Comparison of ENCODE assay signal across 8 cellular contexts in the genomic region with DNA sequence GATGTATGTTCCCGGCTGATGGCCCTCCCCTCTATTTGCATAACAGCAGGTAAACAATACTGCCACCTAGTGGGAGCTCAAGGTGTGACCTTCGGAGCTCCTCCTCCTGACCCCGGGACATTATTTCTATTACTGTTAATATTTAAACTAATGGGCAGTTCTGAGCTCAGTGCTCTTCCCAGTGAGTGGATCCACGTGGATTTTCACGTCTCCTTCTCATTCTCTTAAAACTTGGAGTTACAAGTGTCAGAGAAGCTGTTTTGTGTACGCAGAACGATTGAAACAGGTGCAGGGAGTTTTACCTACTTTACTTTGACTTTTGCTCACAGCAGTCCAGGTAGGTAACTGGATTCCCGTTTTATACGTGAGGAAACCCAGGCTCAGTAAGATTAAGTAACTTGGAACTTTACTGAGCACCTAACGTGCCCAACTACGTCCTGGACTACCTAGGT.
DNase-seq lines count a peak whose midpoint lies in the region; ATAC-seq, FAIRE-seq and TF ChIP-seq lines count a peak whose summit lies in the region.

No MANE protein-coding gene starts in this region.

- H3K27me3 ChIP-seq in CD4-positive, alpha-beta T cell (ENCODE audit: control insufficient read depth, insufficient read depth, low read length), result no peaks in the 10 kb centered on the region
- H3K27me3 ChIP-seq in HCT116 (ENCODE audit: insufficient read depth, low read length) (no peaks in the 10 kb centered on the region), PC-9 (ENCODE audit: insufficient read depth, low read depth) (no peaks in the 10 kb centered on the region), pancreas (no peaks in the 10 kb centered on the region)

- H3K36me3 ChIP-seq in HCT116 (ENCODE audit: control insufficient read depth in 1 of 2, insufficient read depth in 2 of 2, low read length in 2 of 2) (no peaks in the 10 kb centered on the region), PC-9 (ENCODE audit: low read depth) (no peaks in the 10 kb centered on the region), pancreas (no peaks in the 10 kb centered on the region)

- no peak for FAIRE-seq in pancreas (lab: Jason Lieb, UNC)

- TF ChIP-seq CTCF in CD4-positive, alpha-beta T cell (IDR thresholded peaks at IDR 0.05), result peak; percentile 89
- peak; percentile 75 to 80 (median 78) for TF ChIP-seq CTCF in HCT116 (IDR thresholded peaks at IDR 0.05 in 2 of 3, conservative IDR thresholded peaks at IDR 0.05 in 1 of 3; ENCODE audit: borderline replicate concordance in 1 of 3, insufficient read depth in 1 of 3, low read depth in 2 of 3, low read length in 2 of 3)
- TF ChIP-seq CTCF in PC-9 (conservative IDR thresholded peaks at IDR 0.05), result peak; percentile 97
- TF ChIP-seq CTCF in fibroblast of the aortic adventitia (IDR thresholded peaks at IDR 0.05; ENCODE audit: insufficient read depth, low read length), result peak; percentile 80
- TF ChIP-seq CTCF in pancreas (IDR thresholded peaks at IDR 0.05), result peak; percentile 54 to 75 (median 67)

- H3K79me2 ChIP-seq in HCT116 (ENCODE audit: insufficient read depth, low read length), result no peaks in the 10 kb centered on the region
- H3K79me2 ChIP-seq in PC-9 (ENCODE audit: low read depth), result peaks cover 20% of the 10 kb centered on the region

- no peaks in the 10 kb centered on the region for H3K9me3 Mint-ChIP-seq in CD4-positive, alpha-beta T cell
- no peaks in the 10 kb centered on the region for H3K9me3 Mint-ChIP-seq in activated T-cell treated with anti-CD3 and anti-CD28 coated beads, Interleukin-2, amount 50 U/mL, for 24 hours

- H4K20me1 ChIP-seq in HCT116 (ENCODE audit: insufficient read depth), result no peaks in the 10 kb centered on the region
- H4K20me1 ChIP-seq in PC-9 (ENCODE audit: insufficient read depth), result peaks cover 14% of the 10 kb centered on the region; the same call in 1 of the 2 replicates

- no TSS peak for BruUV-seq in HCT116 (replicated peaks; lab: Mats Ljungman, UMichigan)
- BruUV-seq in PC-9 (replicated peaks; lab: Mats Ljungman, UMichigan), result no TSS peak

- ATAC-seq in CD4-positive, alpha-beta T cell (ENCODE audit: poor library complexity), result peak; percentile 90
- ATAC-seq in HCT116, result peak; percentile 97
- ATAC-seq in pancreas, result peak; percentile 89 to 98 (median 94)

- TF ChIP-seq POLR2A in HCT116 (IDR thresholded peaks at IDR 0.05; ENCODE audit: borderline replicate concordance, extremely low read depth, insufficient read depth, insufficient read length), result no peak

- H3K27me3 Mint-ChIP-seq in CD4-positive, alpha-beta T cell, result no peaks in the 10 kb centered on the region
- H3K27me3 Mint-ChIP-seq in activated T-cell treated with anti-CD3 and anti-CD28 coated beads, Interleukin-2, amount 50 U/mL, for 24 hours, result no peaks in the 10 kb centered on the region

- H3F3A ChIP-seq in PC-9 (ENCODE audit: insufficient read depth, low read depth), result no peaks in the 10 kb centered on the region

- H3K4me1 Mint-ChIP-seq in CD4-positive, alpha-beta T cell (ENCODE audit: low read depth), result peaks cover 6% of the 10 kb centered on the region
- H3K4me1 Mint-ChIP-seq in activated T-cell treated with anti-CD3 and anti-CD28 coated beads, Interleukin-2, amount 50 U/mL, for 24 hours (ENCODE audit: low read depth), result peaks cover 5% of the 10 kb centered on the region

- H3K9me2 ChIP-seq in HCT116 (ENCODE audit: insufficient read depth) (no peaks in the 10 kb centered on the region), PC-9 (ENCODE audit: insufficient read depth) (no peaks in the 10 kb centered on the region; the same call in 1 of the 2 replicates)

- intact Hi-C loops in CD4-positive, alpha-beta T cell (cut with DNase I, micrococcal nuclease), result loop anchor here (1.0 to 5.0 kb wide), 5 partner anchors 135 to 798 kb away; no protein-coding TSS in a partner anchor
- intact Hi-C loops in HCT116 (cut with micrococcal nuclease), result loop anchor here (1.0 kb wide), 2 partner anchors 134 to 158 kb away; no protein-coding TSS in a partner anchor
- intact Hi-C loops in PC-9 (cut with micrococcal nuclease; ENCODE audit: unreplicated experiment), result loop anchor here (1.0 to 2.0 kb wide), 3 partner anchors 134 to 798 kb away; no protein-coding TSS in a partner anchor
- intact Hi-C loops in pancreas (cut with DNase I), result loop anchor here in 2 of 3 donors (5.0 to 10.0 kb wide), 3 partner anchors 126 to 156 kb away; a partner anchor contains a TSS

- POLR2A ChIA-PET in CD4-positive, alpha-beta T cell (lab: Charles Lee), result interaction anchor here (2.6 kb wide), 1 partner anchor 128 kb away, joined by 18 read pairs; a partner anchor contains a TSS
- POLR2A ChIA-PET in HCT116 (lab: Charles Lee), result no interaction called here
- POLR2A ChIA-PET in PC-9 (lab: Charles Lee; ENCODE audit: unreplicated experiment), result interaction anchor here (0.7 kb wide), 2 partner anchors 160 to 683 kb away, joined by 3 to 8 read pairs; no protein-coding TSS in a partner anchor

- RAD21 ChIA-PET in HCT116 (lab: Charles Lee; ENCODE audit: low non-redundant PET in 1 of 2, low total read pairs in 2 of 2, uncharacterized antibody in 2 of 2, unreplicated experiment in 2 of 2), result interaction anchor here (0.8 to 1.9 kb wide), 3 partner anchors 133 to 135 kb away, joined by 3 to 6 read pairs (median 3); no protein-coding TSS in a partner anchor

- no peaks in the 10 kb centered on the region for H3K9me3 ChIP-seq in CD4-positive, alpha-beta T cell (ENCODE audit: control insufficient read depth, low read length)
- no peaks in the 10 kb centered on the region for H3K9me3 ChIP-seq in HCT116 (ENCODE audit: control insufficient read depth in 1 of 2, insufficient read depth in 1 of 2, low read depth in 1 of 2, low read length in 2 of 2)
- H3K9me3 ChIP-seq in PC-9 (ENCODE audit: insufficient read depth, low read depth), result no peaks in the 10 kb centered on the region
- H3K9me3 ChIP-seq in pancreas, result no peaks in the 10 kb centered on the region

- peak; percentile 72 for TF ChIP-seq RAD21 in HCT116 (IDR thresholded peaks at IDR 0.05; ENCODE audit: low read depth)

- H3K27ac ChIP-seq in CD4-positive, alpha-beta T cell (ENCODE audit: low read depth, low read length), result no peak overlapping the region
- H3K27ac ChIP-seq in HCT116 (ENCODE audit: low read depth, low read length) (no peak overlapping the region), PC-9 (no peak overlapping the region), pancreas (peak overlapping the region in 1 of 4 donors; percentile 12)

- H3K4me1 ChIP-seq in HCT116 (ENCODE audit: control insufficient read depth in 1 of 2, insufficient read depth in 2 of 2, low read length in 2 of 2), result peaks cover 0 to 17% of the 10 kb centered on the region in 2 experiments; a peak in 3 of 4 replicates
- H3K4me1 ChIP-seq in PC-9 (replicated peaks; ENCODE audit: insufficient read depth), result no peaks in the 10 kb centered on the region
- H3K4me1 ChIP-seq in pancreas, result peaks cover 0 to 6% (median 0%) of the 10 kb centered on the region in 3 donors

- H3K4me3 ChIP-seq in HCT116 (replicated peaks in 1 of 2; ENCODE audit: low read depth in 1 of 2, low read length in 2 of 2), result no peak overlapping the region
- H3K4me3 ChIP-seq in PC-9, result no peak overlapping the region
- no peak overlapping the region for H3K4me3 ChIP-seq in fibroblast of the aortic adventitia (ENCODE audit: low read depth, low read length)
- peak overlapping the region in 2 of 4 donors; percentile 12 to 17 for H3K4me3 ChIP-seq in pancreas

- H3K4me2 ChIP-seq in HCT116 (ENCODE audit: low read length), result no peak overlapping the region; the same call in 1 of the 2 replicates
- peak overlapping the region; percentile 14; the same call in 1 of the 2 replicates for H3K4me2 ChIP-seq in PC-9

- DNase-seq in CD4-positive, alpha-beta T cell, result peak; percentile 43 to 67 (median 60)
- DNase-seq in HCT116 (ENCODE audit: low read depth, low spot score), result peak; percentile 64
- peak; percentile 67 to 68 for DNase-seq in PC-9
- DNase-seq in activated T-cell treated with anti-CD3 and anti-CD28 coated beads, Interleukin-2, amount 50 U/mL, for 24 hours, result peak; percentile 56
- DNase-seq in fibroblast of the aortic adventitia (ENCODE audit: low read depth), result peak; percentile 83
- peak in 4 of 6 donors; percentile 73 to 84 (median 75) for DNase-seq in pancreas
- DNase-seq in ureter (ENCODE audit: low spot score), result peak; percentile 69
- no peak for DNase-seq in NCI-H1436 (lab: John Stamatoyannopoulos, UW)

- no peak overlapping the region for H3K27ac Mint-ChIP-seq in CD4-positive, alpha-beta T cell
- H3K27ac Mint-ChIP-seq in activated T-cell treated with anti-CD3 and anti-CD28 coated beads, Interleukin-2, amount 50 U/mL, for 24 hours, result no peak overlapping the region

- no peaks in the 10 kb centered on the region for H3K36me3 Mint-ChIP-seq in CD4-positive, alpha-beta T cell (ENCODE audit: low read depth)
- no peaks in the 10 kb centered on the region for H3K36me3 Mint-ChIP-seq in activated T-cell treated with anti-CD3 and anti-CD28 coated beads, Interleukin-2, amount 50 U/mL, for 24 hours (ENCODE audit: low read depth)

- peak overlapping the region; percentile 27 for H3K4me3 Mint-ChIP-seq in CD4-positive, alpha-beta T cell
- no peak overlapping the region for H3K4me3 Mint-ChIP-seq in activated T-cell treated with anti-CD3 and anti-CD28 coated beads, Interleukin-2, amount 50 U/mL, for 24 hours

- WGBS in pancreas, 2 donors, result 31 to 32% methylated on average over 11 of the region's 11 CpGs

- no peak overlapping the region for H2AFZ ChIP-seq in HCT116 (ENCODE audit: low read depth, low read length, poor library complexity, severe bottlenecking)
- H2AFZ ChIP-seq in PC-9, result no peak overlapping the region

- H3K9ac ChIP-seq in HCT116 (ENCODE audit: low read length), result no peak overlapping the region

- CTCF ChIA-PET in CD4-positive, alpha-beta T cell (lab: Charles Lee), result interaction anchor here (0.6 to 3.3 kb wide), 21 partner anchors 9 to 194 kb away, joined by 3 to 43 read pairs (median 4); a partner anchor contains a TSS
- CTCF ChIA-PET in HCT116 (lab: Charles Lee), result interaction anchor here (0.6 to 3.5 kb wide), 31 partner anchors 8 to 797 kb away, joined by 3 to 28 read pairs (median 4); no protein-coding TSS in a partner anchor
- CTCF ChIA-PET in PC-9 (lab: Charles Lee), result interaction anchor here (0.6 to 1.4 kb wide), 5 partner anchors 18 to 157 kb away, joined by 3 to 6 read pairs (median 4); no protein-coding TSS in a partner anchor

TF ChIP-seq in HCT116, 20 proteins besides CTCF, POLR2A, EP300 and RAD21:
- no peak for TF ChIP-seq SIN3A (IDR thresholded peaks at IDR 0.05; ENCODE audit: low read depth)
- TF ChIP-seq CBX3 (IDR thresholded peaks at IDR 0.05; ENCODE audit: low read depth), result 0 out of 2 replicates have a peak, but pooled peaks have one; percentile 10
TF ChIP-seq in HCT116: peak in this region for 1.
